ENCODE assay signal across 8 cellular contexts in genomic region chr15:58770857-58771620, GRCh38. TPM values are rescaled to one million over a fixed set of nuclear protein-coding genes. Genes with fewer than 3 reads are reported as not detected.
DNase-seq lines count a peak whose midpoint lies in the region; ATAC-seq and TF ChIP-seq lines count a peak whose summit lies in the region.

Gene MINDY2 (plus strand): TSS chr15:58771302. CDS start chr15:58771396, 94 bp downstream.

- H3K9me3 ChIP-seq in SK-N-MC (ENCODE audit: low read depth, low read length), result no peaks in the 10 kb centered on the region
- H3K9me3 ChIP-seq in gastroesophageal sphincter, result no peaks in the 10 kb centered on the region
- H3K9me3 ChIP-seq in neutrophil, result no peaks in the 10 kb centered on the region

- H3K27ac Mint-ChIP-seq in HFFc6, result peak within 1 kb of the TSS; percentile 98
- H3K27ac Mint-ChIP-seq in activated naive CD4-positive, alpha-beta T cell treated with anti-CD3 and anti-CD28 coated beads, Interleukin-2, amount 10 ng/mL, durations not matched to agents 7 days and 5 days, result peak within 1 kb of the TSS; percentile 92

- H3K4me1 ChIP-seq in gastroesophageal sphincter (peaks cover 0 to 49% (median 4%) of the 10 kb centered on the region in 3 donors), neutrophil (ENCODE audit: control insufficient read depth in 1 of 2, insufficient read depth in 1 of 2, low read depth in 1 of 2, low read length in 1 of 2) (peaks cover 38 to 42% of the 10 kb centered on the region in 2 experiments)

- H3K4me3 ChIP-seq in GM08714 (ENCODE audit: low read length) (peak within 1 kb of the TSS; percentile 82), NB4 (ENCODE audit: low read depth, low read length) (peak within 1 kb of the TSS; percentile 80), SK-N-MC (peak within 1 kb of the TSS; percentile 89), gastroesophageal sphincter (peak within 1 kb of the TSS; percentile 89 to 97), neutrophil (ENCODE audit: low read depth in 1 of 2, low read length in 1 of 2) (peak within 1 kb of the TSS; percentile 78 to 89)

- ATAC-seq in gastroesophageal sphincter, result peak; percentile 99

- TF ChIP-seq EP300 in gastroesophageal sphincter (IDR thresholded peaks at IDR 0.05), result no peak

- peaks cover 10% of the 10 kb centered on the region for H3K36me3 Mint-ChIP-seq in HFFc6 (ENCODE audit: low read depth)
- peaks cover 4% of the 10 kb centered on the region for H3K36me3 Mint-ChIP-seq in activated naive CD4-positive, alpha-beta T cell treated with anti-CD3 and anti-CD28 coated beads, Interleukin-2, amount 10 ng/mL, durations not matched to agents 7 days and 5 days

- H3K36me3 ChIP-seq in SK-N-MC (ENCODE audit: insufficient read depth, low read length) (no peaks in the 10 kb centered on the region), gastroesophageal sphincter (no peaks in the 10 kb centered on the region), neutrophil (no peaks in the 10 kb centered on the region)

- DNase-seq in HFFc6 (peak; percentile 98), NB4 (ENCODE audit: low read depth) (peak; percentile 99), SK-N-MC (ENCODE audit: low read depth, low spot score) (peak; percentile 65), substantia nigra (lab: John Stamatoyannopoulos, UW) (peak; percentile 86 to 99 (median 96))
- DNase-seq in activated naive CD4-positive, alpha-beta T cell treated with anti-CD3 and anti-CD28 coated beads, Interleukin-2, amount 10 ng/mL, durations not matched to agents 7 days and 5 days, result peak; percentile 97

- H3K27ac ChIP-seq in SK-N-MC (peak within 1 kb of the TSS; percentile 11; the same call in 1 of the 2 replicates), gastroesophageal sphincter (peak within 1 kb of the TSS; percentile 96 to 99 (median 99)), neutrophil (peak within 1 kb of the TSS; percentile 82), substantia nigra (ENCODE audit: low read depth, low read length, poor library complexity, severe bottlenecking) (peak within 1 kb of the TSS; percentile 98)

- H3K4me1 Mint-ChIP-seq in HFFc6 (ENCODE audit: low read depth), result peaks cover 6% of the 10 kb centered on the region; the same call in 1 of the 2 replicates
- H3K4me1 Mint-ChIP-seq in activated naive CD4-positive, alpha-beta T cell treated with anti-CD3 and anti-CD28 coated beads, Interleukin-2, amount 10 ng/mL, durations not matched to agents 7 days and 5 days, result peaks cover 16% of the 10 kb centered on the region

- H3K9ac ChIP-seq in SK-N-MC (ENCODE audit: insufficient read length), result peak within 1 kb of the TSS; percentile 83

- H3K27me3 ChIP-seq in gastroesophageal sphincter (no peaks in the 10 kb centered on the region), neutrophil (no peaks in the 10 kb centered on the region)

- TF ChIP-seq POLR2A in NB4 (IDR thresholded peaks at IDR 0.05; ENCODE audit: extremely low read depth, insufficient read length), result peak; percentile 84
- peak; percentile 83 to 88 for TF ChIP-seq POLR2A in gastroesophageal sphincter (IDR thresholded peaks at IDR 0.05)

- no peaks in the 10 kb centered on the region for H3K27me3 Mint-ChIP-seq in HFFc6 (ENCODE audit: insufficient read depth)
- H3K27me3 Mint-ChIP-seq in activated naive CD4-positive, alpha-beta T cell treated with anti-CD3 and anti-CD28 coated beads, Interleukin-2, amount 10 ng/mL, durations not matched to agents 7 days and 5 days, result peaks cover 5% of the 10 kb centered on the region

- TF ChIP-seq CTCF in HFFc6 (IDR thresholded peaks at IDR 0.05) (peak; percentile 61; the same call in 1 of the 2 replicates), NB4 (IDR thresholded peaks at IDR 0.05; ENCODE audit: low read depth, low read length) (no peak), gastroesophageal sphincter (IDR thresholded peaks at IDR 0.05) (peak in 2 of 4 experiments; percentile 33 to 39), neutrophil (IDR thresholded peaks at IDR 0.05) (peak; percentile 73)

- no peaks in the 10 kb centered on the region for H3K9me3 Mint-ChIP-seq in HFFc6
- peaks cover 2% of the 10 kb centered on the region for H3K9me3 Mint-ChIP-seq in activated naive CD4-positive, alpha-beta T cell treated with anti-CD3 and anti-CD28 coated beads, Interleukin-2, amount 10 ng/mL, durations not matched to agents 7 days and 5 days

- WGBS in gastroesophageal sphincter (ENCODE audit: low coverage in 1 of 2), 2 donors, result no CpG with 5 or more reads among the region's 75 CpGs

- CTCF ChIA-PET in activated naive CD4-positive, alpha-beta T cell treated with anti-CD3 and anti-CD28 coated beads, Interleukin-2, amount 10 ng/mL, durations not matched to agents 7 days and 5 days (lab: Charles Lee), result interaction anchor here (0.9 to 3.2 kb wide), 5 partner anchors 10 to 529 kb away, joined by 3 to 17 read pairs (median 6); partner anchors contain the start of gene ADAM10

- H3K4me3 Mint-ChIP-seq in HFFc6, result no peak within 1 kb of the TSS
- H3K4me3 Mint-ChIP-seq in activated naive CD4-positive, alpha-beta T cell treated with anti-CD3 and anti-CD28 coated beads, Interleukin-2, amount 10 ng/mL, durations not matched to agents 7 days and 5 days, result no peak within 1 kb of the TSS

RNA-seq across cellular contexts. Expression of gene MINDY2, which starts in this region (rescaled TPM):
- 10 to 100 TPM; 27.9 to 35.7 (median 29.9) TPM for total RNA-seq in HFFc6 (2021; fragmentation: NEBNext Ultra II Directional; extraction: Animal tissue kit (Norgen Biotek cat#: 25700))
- total RNA-seq in gastroesophageal sphincter, result 10 to 100 TPM; 28.6 to 44.4 (median 38.4) TPM

Comparison
In these comparisons a context has a peak if more than half of its experiments do, and no peak if none do; other contexts are left out.
1. Peak in every context shown above with its lines: DNase-seq, ATAC-seq, H3K4me3 ChIP-seq and H3K27ac ChIP-seq.
2. H3K27ac ChIP-seq: peak in every context shown above with its lines; median percentile 99 in gastroesophageal sphincter; 98 in substantia nigra; 82 in neutrophil; 11 in SK-N-MC.